ENCODE assay signal across 28 cellular contexts in genomic region chr11:60934790-60935605, GRCh38. TPM values are rescaled to one million over a fixed set of nuclear protein-coding genes. Genes with fewer than 3 reads are reported as not detected.
DNase-seq lines count a peak whose midpoint lies in the region; ATAC-seq, FAIRE-seq and TF ChIP-seq lines count a peak whose summit lies in the region.
"Had no signal": no experiment of that assay in that cellular context is flagged by ENCODE, and none has a peak within 500 bp of the region (broad histone marks: within the 10 kb centered on the region; RNA-seq: fewer than 3 reads in every experiment).

No MANE protein-coding gene starts in this region.

- peak overlapping the region; percentile 62 for H3K27ac Mint-ChIP-seq in stimulated activated memory B cell treated with anti-CD40 and anti-IgM and Interleukin-4, amounts not matched to agents 10 μg/mL and 1 μg/mL and 100 μg/mL, for 72 hours
- no peak overlapping the region for H3K27ac Mint-ChIP-seq in activated T-helper 17 cell treated with anti-CD3 and anti-CD28 coated beads, Interleukin-2, amount 50 U/mL, for 72 hours
- H3K27ac Mint-ChIP-seq: GM23338 had no signal

- TF ChIP-seq EP300 in H1 (IDR thresholded peaks at IDR 0.05; ENCODE audit: borderline replicate concordance in 1 of 2, low read depth in 2 of 2, low read length in 2 of 2), result no peak

- H3K79me1 ChIP-seq in IMR-90 (ENCODE audit: low read depth in 1 of 2, low read length in 2 of 2) (no peaks in the 10 kb centered on the region), H1 (ENCODE audit: low read depth, low read length) (no peaks in the 10 kb centered on the region)

- H3K36me3 Mint-ChIP-seq in stimulated activated memory B cell treated with anti-CD40 and anti-IgM and Interleukin-4, amounts not matched to agents 10 μg/mL and 1 μg/mL and 100 μg/mL, for 72 hours, result peaks cover 27% of the 10 kb centered on the region
- H3K36me3 Mint-ChIP-seq in activated T-helper 17 cell treated with anti-CD3 and anti-CD28 coated beads, Interleukin-2, amount 50 U/mL, for 72 hours (ENCODE audit: low read depth), result no peaks in the 10 kb centered on the region
- H3K36me3 Mint-ChIP-seq: CD4-positive, CD25-positive, alpha-beta regulatory T cell had no signal

- H3K9ac ChIP-seq in IMR-90 (ENCODE audit: low read depth, low read length) (no peak overlapping the region), H1 (replicated peaks in 1 of 4; ENCODE audit: extremely low read depth in 1 of 4, low read depth in 3 of 4, low read length in 3 of 4) (no peak overlapping the region)

- no peak overlapping the region for H2BK5ac ChIP-seq in IMR-90 (ENCODE audit: low read depth, low read length, poor library complexity, severe bottlenecking)
- H2BK5ac ChIP-seq in H1 (ENCODE audit: low read depth, low read length), result no peak overlapping the region

- no peak overlapping the region for H3K18ac ChIP-seq in IMR-90 (ENCODE audit: low read depth, low read length)
- no peak overlapping the region for H3K18ac ChIP-seq in H1 (ENCODE audit: extremely low read depth, low read length)

- H4K20me1 ChIP-seq in IMR-90 (ENCODE audit: insufficient read depth, low read length), result no peaks in the 10 kb centered on the region
- H4K20me1 ChIP-seq in H1 (replicated peaks in 1 of 2; ENCODE audit: control insufficient read depth in 1 of 2, insufficient read depth in 2 of 2, low read length in 2 of 2), result peaks cover 3 to 7% of the 10 kb centered on the region in 2 experiments

- no peak overlapping the region for H4K8ac ChIP-seq in IMR-90 (ENCODE audit: low read depth in 2 of 2, low read length in 2 of 2)
- 0 out of 2 replicates have a peak overlapping the region, but pooled peaks have one; percentile 2 for H4K8ac ChIP-seq in H1 (ENCODE audit: extremely low read depth, insufficient read depth, low read length)

- POLR2A ChIA-PET in IMR-90 (lab: Charles Lee; ENCODE audit: unreplicated experiment), result no interaction called here
- POLR2A ChIA-PET in H1 (lab: Charles Lee; ENCODE audit: partially characterized antibody), result interaction anchor here (0.9 to 2.1 kb wide), 5 partner anchors 10 to 15 kb away, joined by 3 to 7 read pairs (median 3); partner anchors contain the start of gene TMEM132A

- ATAC-seq in right cardiac atrium (peak; percentile 1 to 3), IMR-90 (ENCODE audit: low read depth) (no peak)
- ATAC-seq in stimulated activated memory B cell treated with anti-CD40 and anti-IgM and Interleukin-4, amounts not matched to agents 10 μg/mL and 1 μg/mL and 100 μg/mL, for 72 hours, result no peak
- no peak for ATAC-seq in activated T-helper 17 cell treated with anti-CD3 and anti-CD28 coated beads, Interleukin-2, amount 50 U/mL, for 72 hours (replicated peaks)
- ATAC-seq: HCT116, PC-3, SK-N-SH treated with all-trans-retinoic acid at 6 μM for 48 hours had no signal

- WGBS in right cardiac atrium, result 88% methylated on average over 21 of the region's 21 CpGs
- WGBS in IMR-90 (ENCODE audit: extremely low coverage in 2 of 2, insufficient read length in 1 of 2), 2 experiments, result 93% methylated on average over 3 of the region's 21 CpGs; no CpG with 5 or more reads in 1 of the 2 experiments
- WGBS in H1 (ENCODE audit: extremely low coverage in 1 of 2, insufficient coverage in 1 of 2, insufficient read length in 1 of 2, insufficient replicate concordance in 2 of 2, low coverage in 1 of 2, low lambda C conversion rate in 2 of 2, missing lambda C conversion rate in 1 of 2), 2 experiments, result 87% methylated on average over 19 of the region's 21 CpGs; no CpG with 5 or more reads in 1 of the 2 experiments

- H3K27me3 Mint-ChIP-seq in stimulated activated memory B cell treated with anti-CD40 and anti-IgM and Interleukin-4, amounts not matched to agents 10 μg/mL and 1 μg/mL and 100 μg/mL, for 72 hours, result no peaks in the 10 kb centered on the region
- H3K27me3 Mint-ChIP-seq in activated T-helper 17 cell treated with anti-CD3 and anti-CD28 coated beads, Interleukin-2, amount 50 U/mL, for 72 hours, result peaks cover 3% of the 10 kb centered on the region

- H3K4me2 ChIP-seq in IMR-90 (ENCODE audit: low read depth, low read length) (no peak overlapping the region), H1 (ENCODE audit: insufficient read depth in 1 of 2, low read depth in 2 of 2, low read length in 2 of 2) (no peak overlapping the region)
- H3K4me2 ChIP-seq: GM23338 had no signal

- in situ Hi-C loops in IMR-90 (cut with MboI; ENCODE audit: low sequenced_read_pairs), result no loop called here

- H3K4ac ChIP-seq in IMR-90 (ENCODE audit: low read depth, low read length) (no peak overlapping the region), H1 (replicated peaks; ENCODE audit: insufficient read length, low read depth, low read length) (no peak overlapping the region)

- BruUV-seq in IMR-90 (replicated peaks; lab: Mats Ljungman, UMichigan), result no TSS peak

- H2AFZ ChIP-seq in IMR-90 (replicated peaks; ENCODE audit: low read length, poor library complexity) (no peak overlapping the region), H1 (ENCODE audit: low read length) (no peak overlapping the region)
- H2AFZ ChIP-seq: GM23338 had no signal

- H3K56ac ChIP-seq in IMR-90 (ENCODE audit: extremely low read depth, insufficient read depth, low read length), result no peak overlapping the region
- no peak overlapping the region for H3K56ac ChIP-seq in H1 (replicated peaks; ENCODE audit: insufficient read length, low read depth, low read length)

- H3K9me1 ChIP-seq in IMR-90 (ENCODE audit: insufficient read depth, low read length), result no peaks in the 10 kb centered on the region

- H2BK120ac ChIP-seq in IMR-90 (ENCODE audit: low read depth, low read length), result no peak overlapping the region
- H2BK120ac ChIP-seq in H1 (replicated peaks; ENCODE audit: low read depth, low read length), result no peak overlapping the region

- no peak overlapping the region for H4K5ac ChIP-seq in IMR-90 (ENCODE audit: low read depth, low read length)
- no peak overlapping the region for H4K5ac ChIP-seq in H1 (ENCODE audit: insufficient read length, low read depth, low read length)

- intact Hi-C loops in right cardiac atrium (cut with DNase I) (no loop called here), cardiac septum (cut with DNase I) (no loop called here), IMR-90 (cut with micrococcal nuclease) (no loop called here)

- no peak for FAIRE-seq in H1 (lab: Jason Lieb, UNC)
- FAIRE-seq: GM19239 had no signal

- peak overlapping the region; percentile 50 for H2AK9ac ChIP-seq in IMR-90 (replicated peaks; ENCODE audit: low read depth, low read length, poor library complexity)

- H3K27ac ChIP-seq in right cardiac atrium (ENCODE audit: low read length) (no peak overlapping the region), IMR-90 (ENCODE audit: insufficient read depth, low read length) (no peak overlapping the region), H1 (ENCODE audit: low read depth, low read length) (no peak overlapping the region)

- H3K4me1 ChIP-seq in right cardiac atrium (ENCODE audit: control insufficient read depth, insufficient read depth, low read length) (no peaks in the 10 kb centered on the region), IMR-90 (ENCODE audit: control insufficient read depth, insufficient read depth, low read length) (no peaks in the 10 kb centered on the region; the same call in 1 of the 2 replicates), H1 (replicated peaks in 1 of 4; ENCODE audit: control insufficient read depth in 3 of 4, insufficient read depth in 4 of 4, low read length in 3 of 4) (peaks cover 0 to 3% (median 1%) of the 10 kb centered on the region in 4 experiments; a peak in 4 of 7 replicates)
- H3K4me1 ChIP-seq: BE2C had no signal

- H3K4me3 Mint-ChIP-seq in stimulated activated memory B cell treated with anti-CD40 and anti-IgM and Interleukin-4, amounts not matched to agents 10 μg/mL and 1 μg/mL and 100 μg/mL, for 72 hours, result peak overlapping the region; percentile 7
- H3K4me3 Mint-ChIP-seq in activated T-helper 17 cell treated with anti-CD3 and anti-CD28 coated beads, Interleukin-2, amount 50 U/mL, for 72 hours, result no peak overlapping the region
- H3K4me3 Mint-ChIP-seq: CD4-positive, CD25-positive, alpha-beta regulatory T cell; GM23338 had no signal

- H3K4me1 Mint-ChIP-seq in stimulated activated memory B cell treated with anti-CD40 and anti-IgM and Interleukin-4, amounts not matched to agents 10 μg/mL and 1 μg/mL and 100 μg/mL, for 72 hours, result peaks cover 76% of the 10 kb centered on the region
- H3K4me1 Mint-ChIP-seq in activated T-helper 17 cell treated with anti-CD3 and anti-CD28 coated beads, Interleukin-2, amount 50 U/mL, for 72 hours, result no peaks in the 10 kb centered on the region
- H3K4me1 Mint-ChIP-seq: CD4-positive, CD25-positive, alpha-beta regulatory T cell had no signal

- CTCF ChIA-PET in IMR-90 (lab: Yijun Ruan, JAX), result interaction anchor here (0.7 kb wide), 1 partner anchor 440 kb away, joined by 4 read pairs; no protein-coding TSS in a partner anchor
- CTCF ChIA-PET in H1 (lab: Charles Lee; ENCODE audit: partially characterized antibody), result interaction anchor here (0.9 to 3.4 kb wide), 6 partner anchors 8 to 190 kb away, joined by 3 to 20 read pairs (median 4); no protein-coding TSS in a partner anchor

- dilution Hi-C loops in IMR-90 (cut with HindIII; ENCODE audit: low sequenced_read_pairs, unreplicated experiment), result no loop called here

- no peak overlapping the region for H4K91ac ChIP-seq in IMR-90 (ENCODE audit: insufficient read depth, low read depth, low read length)
- no peak overlapping the region for H4K91ac ChIP-seq in H1 (replicated peaks; ENCODE audit: insufficient read length, low read length)

- H3K9me3 ChIP-seq in right cardiac atrium (ENCODE audit: control insufficient read depth, low read length) (no peaks in the 10 kb centered on the region), IMR-90 (ENCODE audit: control insufficient read depth, insufficient read depth, low read length) (no peaks in the 10 kb centered on the region), H1 (ENCODE audit: insufficient read depth in 2 of 2, low read depth in 1 of 2, low read length in 1 of 2) (no peaks in the 10 kb centered on the region)
- H3K9me3 ChIP-seq: BE2C had no signal

- TF ChIP-seq CTCF in IMR-90 (conservative IDR thresholded peaks at IDR 0.05; ENCODE audit: low read depth, low read length) (no peak), H1 (IDR thresholded peaks at IDR 0.05; ENCODE audit: control extremely low read depth in 1 of 3, insufficient read depth in 1 of 3, low read depth in 1 of 3, low read length in 3 of 3) (no peak)

- no peak for TF ChIP-seq POLR2A in IMR-90 (IDR thresholded peaks at IDR 0.05; ENCODE audit: low read depth, low read length)
- TF ChIP-seq POLR2A in H1 (IDR thresholded peaks at IDR 0.05; ENCODE audit: control extremely low read depth in 1 of 2, low read depth in 2 of 2, low read length in 2 of 2), result no peak; a peak in 1 of 3 replicates

- H3K23me2 ChIP-seq in H1 (ENCODE audit: low read depth, low read length), result no peaks in the 10 kb centered on the region

- DNase-seq in right cardiac atrium (peak in 1 of 3 donors; percentile 52), cardiac septum (ENCODE audit: low spot score) (no peak), IMR-90 (no peak), H1 (ENCODE audit: low read depth in 1 of 2, low spot score in 2 of 2) (no peak), NCI-H1694 treated with DMSO at 0.1 percent for 48 hours (lab: John Stamatoyannopoulos, UW) (no peak), NCI-H187 treated with DMSO at 0.1 percent for 48 hours (lab: John Stamatoyannopoulos, UW) (no peak)
- DNase-seq: 8988T; BE2C; CD4-positive, CD25-positive, alpha-beta regulatory T cell; COR-L47; DMS 273 treated with DMSO at 0.1 percent for 48 hours; DND-41; KBM-7; NCI-H187; NCI-H2227 treated with DMSO at 0.1 percent for 48 hours; NCI-H510A treated with DMSO at 0.1 percent for 48 hours; NCI-H774; PC-3; RPMI8226; SIG-M5 had no signal

- H2BK12ac ChIP-seq in H1 (ENCODE audit: low read depth, low read length), result no peak overlapping the region

- no peaks in the 10 kb centered on the region for H3K27me3 ChIP-seq in right cardiac atrium (ENCODE audit: control insufficient read depth, insufficient read depth)
- H3K27me3 ChIP-seq in IMR-90 (ENCODE audit: control insufficient read depth, insufficient read depth, low read length), result no peaks in the 10 kb centered on the region
- H3K27me3 ChIP-seq in H1 (replicated peaks in 1 of 4; ENCODE audit: control insufficient read depth in 3 of 4, extremely low read depth in 1 of 4, insufficient read depth in 3 of 4, low read length in 3 of 4), result no peaks in the 10 kb centered on the region
- H3K27me3 ChIP-seq: BE2C had no signal

- TF ChIP-seq RAD21 in IMR-90 (IDR thresholded peaks at IDR 0.05; ENCODE audit: low read length) (no peak), H1 (IDR thresholded peaks at IDR 0.05 in 1 of 2, conservative IDR thresholded peaks at IDR 0.05 in 1 of 2; ENCODE audit: low read depth in 2 of 2, low read length in 2 of 2) (no peak)

- H3K23ac ChIP-seq in IMR-90 (ENCODE audit: low read depth, low read length) (no peak overlapping the region), H1 (ENCODE audit: insufficient read length) (no peak overlapping the region)

- no peak overlapping the region for H2BK15ac ChIP-seq in IMR-90 (ENCODE audit: low read depth, low read length)
- H2BK15ac ChIP-seq in H1 (ENCODE audit: low read length), result no peak overlapping the region

- no peak overlapping the region for H2AK5ac ChIP-seq in IMR-90 (ENCODE audit: low read depth, low read length)
- H2AK5ac ChIP-seq in H1 (ENCODE audit: low read depth, low read length), result no peak overlapping the region

- H3K9me3 Mint-ChIP-seq in stimulated activated memory B cell treated with anti-CD40 and anti-IgM and Interleukin-4, amounts not matched to agents 10 μg/mL and 1 μg/mL and 100 μg/mL, for 72 hours, result no peaks in the 10 kb centered on the region
- H3K9me3 Mint-ChIP-seq in activated T-helper 17 cell treated with anti-CD3 and anti-CD28 coated beads, Interleukin-2, amount 50 U/mL, for 72 hours, result no peaks in the 10 kb centered on the region
- H3K9me3 Mint-ChIP-seq: GM23338 had no signal

- H3K14ac ChIP-seq in IMR-90 (replicated peaks; ENCODE audit: low read depth, low read length), result no peak overlapping the region
- no peak overlapping the region for H3K14ac ChIP-seq in H1 (ENCODE audit: insufficient read length)

- H3K4me3 ChIP-seq in right cardiac atrium (ENCODE audit: low read length), result no peak overlapping the region
- no peak overlapping the region for H3K4me3 ChIP-seq in IMR-90 (ENCODE audit: insufficient read depth, low read depth, low read length)
- H3K4me3 ChIP-seq in H1 (ENCODE audit: extremely low read depth in 1 of 4, insufficient read depth in 2 of 4, low read depth in 3 of 4, low read length in 4 of 4), result no peak overlapping the region
- H3K4me3 ChIP-seq: GM23338 had no signal

- no peak overlapping the region for H2BK20ac ChIP-seq in IMR-90 (ENCODE audit: low read depth, low read length)
- H2BK20ac ChIP-seq in H1 (ENCODE audit: low read length), result no peak overlapping the region

- H3K79me2 ChIP-seq in H1 (ENCODE audit: control insufficient read depth in 1 of 2, insufficient read depth in 2 of 2, low read length in 2 of 2), result no peaks in the 10 kb centered on the region

- H3K36me3 ChIP-seq in IMR-90 (ENCODE audit: control insufficient read depth, insufficient read depth, low read length) (peaks cover 47% of the 10 kb centered on the region), H1 (ENCODE audit: control insufficient read depth in 2 of 4, insufficient read depth in 4 of 4, low read length in 3 of 4) (peaks cover 4 to 41% (median 19%) of the 10 kb centered on the region in 4 experiments; a peak in 5 of 8 replicates)

RNA-seq across cellular contexts. Expression of gene TMEM132A, which starts 10.7 kb away (rescaled TPM):
- total RNA-seq in right cardiac atrium, result 10 to 100 TPM in 1 of 4 donors, 1 to 10 TPM in 3; 5.1 to 10.2 (median 7.0) TPM
- 6.8 TPM for polyA plus RNA-seq in right cardiac atrium
- 4.9 TPM for total RNA-seq in cardiac septum
- 7.7 and 8.3 TPM in 2 replicates for total RNA-seq in IMR-90 (2012; rRNA removed)
- polyA plus RNA-seq in IMR-90 (2012; rRNA removed), result 64.2 and 74.8 TPM in 2 replicates
- 87.8 and 103 TPM in 2 replicates for polyA plus RNA-seq in IMR-90 (2012; cell fraction: cytosol; rRNA removed)
- 240 and 518 TPM in 2 replicates for polyA plus RNA-seq in IMR-90 (2012; cell fraction: nucleus; rRNA removed; ENCODE audit: low replicate concordance)
- 97.9 and 98.2 TPM in 2 replicates for total RNA-seq in H1 (2021; fragmentation: NEBNext Ultra II Directional; extraction: Animal tissue kit (Norgen Biotek cat#: 25700))
- polyA plus RNA-seq in H1 (2011; rRNA removed), result 46.6 and 69.0 TPM in 2 replicates
- 65.5 TPM for polyA plus RNA-seq in H1 (2011; cell fraction: cytosol; rRNA removed)
- polyA plus RNA-seq in H1 (2011; cell fraction: nucleus; rRNA removed), result 453 TPM
- 77.1 to 107 TPM (median 96.0 TPM) in 4 replicates for polyA plus RNA-seq in H1 (2012, experiment 1 of 2)
- 39.7 TPM for polyA plus RNA-seq in H1 (2012, experiment 2 of 2)
- 99.5 TPM for polyA plus RNA-seq in H1 (2013, experiment 1 of 2)
- 89.8 TPM for polyA plus RNA-seq in H1 (2013, experiment 2 of 2)
- 26.2 and 27.0 TPM in 2 replicates for polyA minus RNA-seq in H1 (2011; rRNA and poly(A)+ RNA removed)
- 53.9 TPM for polyA minus RNA-seq in H1 (2011; cell fraction: cytosol; rRNA and poly(A)+ RNA removed)
- 103 TPM for polyA minus RNA-seq in H1 (2011; cell fraction: nucleus; rRNA and poly(A)+ RNA removed)
- under 1 TPM in 1 of 2 donors, not detected in 1; 0.29 TPM for total RNA-seq in activated T-helper 17 cell treated with anti-CD3 and anti-CD28 coated beads, Interleukin-2, amount 50 U/mL, for 72 hours
- total RNA-seq: CD4-positive, CD25-positive, alpha-beta regulatory T cell had no signal
- polyA plus RNA-seq: CD4-positive, CD25-positive, alpha-beta regulatory T cell had no signal

RNA-seq across cellular contexts. Expression of gene SLC15A3, which starts 17.0 kb away (rescaled TPM):
- 10 to 100 TPM; 17.4 to 24.7 (median 22.1) TPM for total RNA-seq in right cardiac atrium
- polyA plus RNA-seq in right cardiac atrium, result 24.6 TPM
- total RNA-seq in cardiac septum, result 11.6 TPM
- 1.9 and 3.2 TPM in 2 replicates for total RNA-seq in IMR-90 (2012; rRNA removed)
- 4.4 and 5.2 TPM in 2 replicates for polyA plus RNA-seq in IMR-90 (2012; rRNA removed)
- polyA plus RNA-seq in IMR-90 (2012; cell fraction: cytosol; rRNA removed), result 2.9 and 8.9 TPM in 2 replicates
- 4.4 and 7.8 TPM in 2 replicates for polyA plus RNA-seq in IMR-90 (2012; cell fraction: nucleus; rRNA removed; ENCODE audit: low replicate concordance)
- 25.8 and 33.7 TPM in 2 replicates for total RNA-seq in H1 (2021; fragmentation: NEBNext Ultra II Directional; extraction: Animal tissue kit (Norgen Biotek cat#: 25700))
- polyA plus RNA-seq in H1 (2011; rRNA removed), result 31.0 and 36.4 TPM in 2 replicates
- 21.3 TPM for polyA plus RNA-seq in H1 (2011; cell fraction: cytosol; rRNA removed)
- 34.6 TPM for polyA plus RNA-seq in H1 (2011; cell fraction: nucleus; rRNA removed)
- polyA plus RNA-seq in H1 (2012, experiment 1 of 2), result 23.0 to 39.6 TPM (median 34.9 TPM) in 4 replicates
- polyA plus RNA-seq in H1 (2012, experiment 2 of 2), result 42.7 TPM
- polyA plus RNA-seq in H1 (2013, experiment 1 of 2), result 52.8 TPM
- 59.9 TPM for polyA plus RNA-seq in H1 (2013, experiment 2 of 2)
- polyA minus RNA-seq in H1 (2011; rRNA and poly(A)+ RNA removed), result 32.4 and 38.1 TPM in 2 replicates
- 23.1 TPM for polyA minus RNA-seq in H1 (2011; cell fraction: cytosol; rRNA and poly(A)+ RNA removed)
- polyA minus RNA-seq in H1 (2011; cell fraction: nucleus; rRNA and poly(A)+ RNA removed), result 32.3 TPM
- 1 to 10 TPM; 1.0 to 1.3 TPM for total RNA-seq in activated T-helper 17 cell treated with anti-CD3 and anti-CD28 coated beads, Interleukin-2, amount 50 U/mL, for 72 hours
- total RNA-seq: G401, PC-3 had no signal

RNA-seq across cellular contexts. Expression of gene TMEM109, which starts 21.0 kb away (rescaled TPM):
- total RNA-seq in right cardiac atrium (100 to 1,000 TPM; 103 to 119 (median 117) TPM), cardiac septum (80.2 TPM), IMR-90 (2012; rRNA removed) (15.1 and 17.2 TPM in 2 replicates)
- polyA plus RNA-seq in right cardiac atrium (112 TPM), IMR-90 (2012; rRNA removed) (69.7 and 73.6 TPM in 2 replicates), H1 (2011; rRNA removed) (27.3 and 29.9 TPM in 2 replicates)
- polyA plus RNA-seq in IMR-90 (2012; cell fraction: cytosol; rRNA removed), result 56.6 and 60.6 TPM in 2 replicates
- polyA plus RNA-seq in IMR-90 (2012; cell fraction: nucleus; rRNA removed; ENCODE audit: low replicate concordance), result 8.8 and 14.0 TPM in 2 replicates
- 30.3 and 30.7 TPM in 2 replicates for total RNA-seq in H1 (2021; fragmentation: NEBNext Ultra II Directional; extraction: Animal tissue kit (Norgen Biotek cat#: 25700))
- 18.1 TPM for polyA plus RNA-seq in H1 (2011; cell fraction: cytosol; rRNA removed)
- polyA plus RNA-seq in H1 (2011; cell fraction: nucleus; rRNA removed), result 20.8 TPM
- 18.4 to 34.3 TPM (median 29.4 TPM) in 4 replicates for polyA plus RNA-seq in H1 (2012, experiment 1 of 2)
- polyA plus RNA-seq in H1 (2012, experiment 2 of 2), result 41.0 TPM
- 58.8 TPM for polyA plus RNA-seq in H1 (2013, experiment 1 of 2)
- polyA plus RNA-seq in H1 (2013, experiment 2 of 2), result 66.2 TPM
- polyA minus RNA-seq in H1 (2011; rRNA and poly(A)+ RNA removed), result 12.3 and 12.4 TPM in 2 replicates
- 6.8 TPM for polyA minus RNA-seq in H1 (2011; cell fraction: cytosol; rRNA and poly(A)+ RNA removed)
- polyA minus RNA-seq in H1 (2011; cell fraction: nucleus; rRNA and poly(A)+ RNA removed), result 6.0 TPM
- 10 to 100 TPM; 42.8 to 99.7 TPM for total RNA-seq in activated T-helper 17 cell treated with anti-CD3 and anti-CD28 coated beads, Interleukin-2, amount 50 U/mL, for 72 hours

RNA-seq across cellular contexts. Expression of gene PRPF19, which starts 28.6 kb away (rescaled TPM):
- 10 to 100 TPM; 35.4 to 43.4 (median 38.8) TPM for total RNA-seq in right cardiac atrium
- 31.5 TPM for polyA plus RNA-seq in right cardiac atrium
- 32.5 TPM for total RNA-seq in cardiac septum
- 29.7 and 29.8 TPM in 2 replicates for total RNA-seq in IMR-90 (2012; rRNA removed)
- 48.5 and 50.4 TPM in 2 replicates for polyA plus RNA-seq in IMR-90 (2012; rRNA removed)
- polyA plus RNA-seq in IMR-90 (2012; cell fraction: cytosol; rRNA removed), result 50.5 and 59.1 TPM in 2 replicates
- 28.4 and 43.7 TPM in 2 replicates for polyA plus RNA-seq in IMR-90 (2012; cell fraction: nucleus; rRNA removed; ENCODE audit: low replicate concordance)
- total RNA-seq in H1 (2021; fragmentation: NEBNext Ultra II Directional; extraction: Animal tissue kit (Norgen Biotek cat#: 25700)), result 140 and 141 TPM in 2 replicates
- 107 and 176 TPM in 2 replicates for polyA plus RNA-seq in H1 (2011; rRNA removed)
- 94.9 TPM for polyA plus RNA-seq in H1 (2011; cell fraction: cytosol; rRNA removed)
- 102 TPM for polyA plus RNA-seq in H1 (2011; cell fraction: nucleus; rRNA removed)
- polyA plus RNA-seq in H1 (2012, experiment 1 of 2), result 108 to 174 TPM (median 157 TPM) in 4 replicates
- polyA plus RNA-seq in H1 (2012, experiment 2 of 2), result 112 TPM
- polyA plus RNA-seq in H1 (2013, experiment 1 of 2), result 81.8 TPM
- 81.3 TPM for polyA plus RNA-seq in H1 (2013, experiment 2 of 2)
- 50.2 and 71.6 TPM in 2 replicates for polyA minus RNA-seq in H1 (2011; rRNA and poly(A)+ RNA removed)
- 50.9 TPM for polyA minus RNA-seq in H1 (2011; cell fraction: cytosol; rRNA and poly(A)+ RNA removed)
- 63.9 TPM for polyA minus RNA-seq in H1 (2011; cell fraction: nucleus; rRNA and poly(A)+ RNA removed)
- 100 to 1,000 TPM in 1 of 2 donors, 10 to 100 TPM in 1; 80.2 to 165 TPM for total RNA-seq in activated T-helper 17 cell treated with anti-CD3 and anti-CD28 coated beads, Interleukin-2, amount 50 U/mL, for 72 hours

RNA-seq across cellular contexts. Expression of gene CD6, which starts 36.5 kb away (rescaled TPM):
- total RNA-seq in right cardiac atrium (1 to 10 TPM in 2 of 4 donors, under 1 TPM in 2; 0.71 to 1.7 (median 0.87) TPM), cardiac septum (0.86 TPM), IMR-90 (2012; rRNA removed) (not detected in 2 replicates)
- polyA plus RNA-seq in right cardiac atrium (0.11 TPM), IMR-90 (2012; rRNA removed) (not detected in 2 replicates), H1 (2011; rRNA removed) (0.03 TPM in 2 replicates)
- not detected in 2 replicates for polyA plus RNA-seq in IMR-90 (2012; cell fraction: cytosol; rRNA removed)
- polyA plus RNA-seq in IMR-90 (2012; cell fraction: nucleus; rRNA removed; ENCODE audit: low replicate concordance), result not detected in 2 replicates
- 0.19 TPM in 1 of 2 replicates, not detected in the other for total RNA-seq in H1 (2021; fragmentation: NEBNext Ultra II Directional; extraction: Animal tissue kit (Norgen Biotek cat#: 25700))
- not detected for polyA plus RNA-seq in H1 (2011; cell fraction: cytosol; rRNA removed)
- 0.30 TPM for polyA plus RNA-seq in H1 (2011; cell fraction: nucleus; rRNA removed)
- polyA plus RNA-seq in H1 (2012, experiment 1 of 2), result 0.11 to 0.62 TPM in 2 of 4 replicates, not detected in the others
- not detected for polyA plus RNA-seq in H1 (2012, experiment 2 of 2)
- polyA plus RNA-seq in H1 (2013, experiment 1 of 2), result 0.08 TPM
- polyA plus RNA-seq in H1 (2013, experiment 2 of 2), result 0.04 TPM
- 0.06 TPM in 1 of 2 replicates, not detected in the other for polyA minus RNA-seq in H1 (2011; rRNA and poly(A)+ RNA removed)
- not detected for polyA minus RNA-seq in H1 (2011; cell fraction: cytosol; rRNA and poly(A)+ RNA removed)
- polyA minus RNA-seq in H1 (2011; cell fraction: nucleus; rRNA and poly(A)+ RNA removed), result not detected
- total RNA-seq in activated T-helper 17 cell treated with anti-CD3 and anti-CD28 coated beads, Interleukin-2, amount 50 U/mL, for 72 hours, result 100 to 1,000 TPM; 254 to 438 TPM
- total RNA-seq: G401, PC-3 had no signal
- polyA plus RNA-seq: AG04450, GM23338 had no signal

Comparison
In these comparisons a context has a peak if more than half of its experiments do, and no peak if none do; other contexts are left out.
1. ATAC-seq: peak in right cardiac atrium (2 of 2); none in IMR-90 (single experiment), stimulated activated memory B cell treated with anti-CD40 and anti-IgM and Interleukin-4, amounts not matched to agents 10 μg/mL and 1 μg/mL and 100 μg/mL, for 72 hours (single experiment) and activated T-helper 17 cell treated with anti-CD3 and anti-CD28 coated beads, Interleukin-2, amount 50 U/mL, for 72 hours (single experiment).